In the genomic region with DNA sequence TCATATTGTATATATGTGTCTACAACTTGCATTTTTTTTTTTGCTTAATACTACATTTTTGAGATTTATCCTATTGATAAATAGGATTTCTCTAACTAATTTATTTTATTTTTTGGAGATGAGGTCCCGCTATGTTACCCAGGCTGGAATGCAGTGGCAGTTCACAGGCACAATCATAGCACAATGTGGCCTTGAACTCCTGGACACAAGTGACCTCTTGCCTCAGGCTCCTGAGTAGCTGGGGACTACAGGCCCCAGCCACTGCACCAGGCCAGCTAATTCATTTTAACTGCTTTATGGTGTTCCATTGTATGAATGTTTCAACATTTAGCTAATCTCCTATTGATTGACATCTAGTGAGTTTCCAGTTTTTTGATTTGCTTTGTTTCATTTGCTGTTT, we compare ENCODE assay signal across 19 cellular contexts.
"Had no signal": no experiment of that assay in that cellular context is flagged by ENCODE, and none has a peak within 500 bp of the region (broad histone marks: within the 10 kb centered on the region; RNA-seq: fewer than 3 reads in every experiment).

No MANE protein-coding gene starts in this region.

- H3K9me3 ChIP-seq: adrenal gland, Peyer's patch had no signal

- H3K27ac ChIP-seq: adrenal gland, Peyer's patch had no signal

- DNase-seq: activated CD4-positive, alpha-beta T cell treated with anti-CD3 and anti-CD28 coated beads for 48 hours; activated CD4-positive, alpha-beta T cell treated with anti-CD3 and anti-CD28 coated beads, Interleukin-2, amount 50 U/mL, for 4 hours; activated CD4-positive, CD25-positive, alpha-beta regulatory T cell treated with anti-CD3 and anti-CD28 coated beads, Interleukin-2, amount 50 U/mL, for 72 hours; activated CD8-positive, alpha-beta memory T cell treated with anti-CD3 and anti-CD28 coated beads, Interleukin-2, amount 50 U/mL, for 48 hours; activated CD8-positive, alpha-beta T cell treated with anti-CD3 and anti-CD28 coated beads, Interleukin-2, amount 10 ng/mL, durations not matched to agents 7 days and 5 days; activated naive CD4-positive, alpha-beta T cell treated with anti-CD3 and anti-CD28 coated beads, Interleukin-2, amount 50 U/mL, for 16 hours; activated naive CD8-positive, alpha-beta T cell treated with anti-CD3 and anti-CD28 coated beads, Interleukin-2, amount 10 ng/mL, durations not matched to agents 7 days and 5 days; activated T-cell treated with anti-CD3 and anti-CD28 coated beads, Interleukin-2, amount 50 U/mL, for 1 hour; anterior cingulate cortex; KG1; NCI-H1092 treated with DMSO at 0.1 percent for 48 hours; NCI-H1417 treated with DMSO at 0.1 percent for 48 hours; NCI-H1694; NCI-H2029; NCI-H510A treated with DMSO at 0.1 percent for 48 hours; NCI-H69; Peyer's patch; SHP77 treated with DMSO at 0.1 percent for 48 hours had no signal

- H3K4me1 ChIP-seq: adrenal gland, Peyer's patch had no signal

- ATAC-seq: activated CD8-positive, alpha-beta T cell treated with anti-CD3 and anti-CD28 coated beads, Interleukin-2, amount 10 ng/mL, durations not matched to agents 7 days and 5 days had no signal

- H3K27me3 ChIP-seq: adrenal gland, Peyer's patch had no signal

- H3K36me3 ChIP-seq: adrenal gland, Peyer's patch had no signal

- H3K4me3 ChIP-seq: adrenal gland, Peyer's patch had no signal
